8 cellular contexts compared by ENCODE assay signal in genomic region chr10:104255244-104255981, GRCh38. TPM values are rescaled to one million over a fixed set of nuclear protein-coding genes. Genes with fewer than 3 reads are reported as not detected.
DNase-seq lines count a peak whose midpoint lies in the region; ATAC-seq and TF ChIP-seq lines count a peak whose summit lies in the region.

No MANE protein-coding gene starts in this region.

- peak; percentile 7 for DNase-seq in COLO668 (lab: John Stamatoyannopoulos, UW; ENCODE audit: unreplicated experiment)
- peak; percentile 59 for DNase-seq in KBM-7
- no peak for DNase-seq in activated T-helper 1 cell treated with anti-CD3 and anti-CD28 coated beads, Interleukin-12 subunit alpha, Interleukin-12 subunit beta, Interleukin-2, Interleukin-4 antibody, amounts not matched to agents 30 ng/mL and 10 ng/mL and 1 ng/mL, durations not matched to agents 14 hours and 24 hours and 36 hours (ENCODE audit: low spot score)
- peak; percentile 40 for DNase-seq in glomerular visceral epithelial cell (ENCODE audit: extremely low spot score)
- DNase-seq in osteocyte (ENCODE audit: extremely low spot score, unreplicated experiment), result no peak
- DNase-seq in occipital lobe (lab: John Stamatoyannopoulos, UW), result no peak

- peaks cover 60% of the 10 kb centered on the region for H3K4me1 Mint-ChIP-seq in activated T-helper 1 cell treated with anti-CD3 and anti-CD28 coated beads, Interleukin-12 subunit alpha, Interleukin-12 subunit beta, Interleukin-2, Interleukin-4 antibody, amounts not matched to agents 30 ng/mL and 10 ng/mL and 1 ng/mL, durations not matched to agents 14 hours and 24 hours and 36 hours (ENCODE audit: low read depth)
- peaks cover 43% of the 10 kb centered on the region for H3K4me1 Mint-ChIP-seq in osteocyte (ENCODE audit: unreplicated experiment)

- intact Hi-C loops in activated T-helper 1 cell treated with anti-CD3 and anti-CD28 coated beads, Interleukin-12 subunit alpha, Interleukin-12 subunit beta, Interleukin-2, Interleukin-4 antibody, amounts not matched to agents 30 ng/mL and 10 ng/mL and 1 ng/mL, durations not matched to agents 14 hours and 24 hours and 36 hours (cut with micrococcal nuclease), result loop anchor here (1.0 to 5.0 kb wide), 2 partner anchors 14 to 288 kb away; partner anchors contain the start of genes GSTO2 and SLK

- in situ Hi-C loops in KBM-7 (cut with MboI; ENCODE audit: low pct_unique_long_range_greater_than_20kb, low sequenced_read_pairs), result no loop called here

- ATAC-seq in GM19397 (IDR thresholded peaks at IDR 0.05; ENCODE audit: unreplicated experiment) (peak; percentile 38), GM19455 (IDR thresholded peaks at IDR 0.05; ENCODE audit: unreplicated experiment) (no peak)

- peaks cover 6% of the 10 kb centered on the region for H3K27me3 Mint-ChIP-seq in activated T-helper 1 cell treated with anti-CD3 and anti-CD28 coated beads, Interleukin-12 subunit alpha, Interleukin-12 subunit beta, Interleukin-2, Interleukin-4 antibody, amounts not matched to agents 30 ng/mL and 10 ng/mL and 1 ng/mL, durations not matched to agents 14 hours and 24 hours and 36 hours (ENCODE audit: insufficient read depth)
- H3K27me3 Mint-ChIP-seq in osteocyte (ENCODE audit: unreplicated experiment), result peaks cover 8% of the 10 kb centered on the region

- TF ChIP-seq CTCF in osteocyte (IDR thresholded peaks at IDR 0.05), result no peak

- peak overlapping the region; percentile 96 for H3K27ac Mint-ChIP-seq in activated T-helper 1 cell treated with anti-CD3 and anti-CD28 coated beads, Interleukin-12 subunit alpha, Interleukin-12 subunit beta, Interleukin-2, Interleukin-4 antibody, amounts not matched to agents 30 ng/mL and 10 ng/mL and 1 ng/mL, durations not matched to agents 14 hours and 24 hours and 36 hours
- H3K27ac Mint-ChIP-seq in osteocyte (ENCODE audit: unreplicated experiment), result peak overlapping the region; percentile 97

- peaks cover 37% of the 10 kb centered on the region for H3K36me3 Mint-ChIP-seq in activated T-helper 1 cell treated with anti-CD3 and anti-CD28 coated beads, Interleukin-12 subunit alpha, Interleukin-12 subunit beta, Interleukin-2, Interleukin-4 antibody, amounts not matched to agents 30 ng/mL and 10 ng/mL and 1 ng/mL, durations not matched to agents 14 hours and 24 hours and 36 hours (ENCODE audit: low read depth)
- H3K36me3 Mint-ChIP-seq in osteocyte (ENCODE audit: unreplicated experiment), result peaks cover 16% of the 10 kb centered on the region

- no peaks in the 10 kb centered on the region for H3K9me3 Mint-ChIP-seq in activated T-helper 1 cell treated with anti-CD3 and anti-CD28 coated beads, Interleukin-12 subunit alpha, Interleukin-12 subunit beta, Interleukin-2, Interleukin-4 antibody, amounts not matched to agents 30 ng/mL and 10 ng/mL and 1 ng/mL, durations not matched to agents 14 hours and 24 hours and 36 hours
- no peaks in the 10 kb centered on the region for H3K9me3 Mint-ChIP-seq in osteocyte (ENCODE audit: unreplicated experiment)

- peak overlapping the region; percentile 96 for H3K4me3 Mint-ChIP-seq in activated T-helper 1 cell treated with anti-CD3 and anti-CD28 coated beads, Interleukin-12 subunit alpha, Interleukin-12 subunit beta, Interleukin-2, Interleukin-4 antibody, amounts not matched to agents 30 ng/mL and 10 ng/mL and 1 ng/mL, durations not matched to agents 14 hours and 24 hours and 36 hours
- peak overlapping the region; percentile 94 for H3K4me3 Mint-ChIP-seq in osteocyte (ENCODE audit: unreplicated experiment)

RNA-seq across cellular contexts. Expression of gene GSTO1, which starts 0.7 kb away (rescaled TPM):
- 125 TPM in 2 replicates for total RNA-seq in activated T-helper 1 cell treated with anti-CD3 and anti-CD28 coated beads, Interleukin-12 subunit alpha, Interleukin-12 subunit beta, Interleukin-2, Interleukin-4 antibody, amounts not matched to agents 30 ng/mL and 10 ng/mL and 1 ng/mL, durations not matched to agents 14 hours and 24 hours and 36 hours
- total RNA-seq in osteocyte (71.8 and 77.4 TPM in 2 replicates), occipital lobe (26.4 TPM)

RNA-seq across cellular contexts. Expression of gene GSTO2, which starts 13.6 kb away (rescaled TPM):
- 1.1 and 1.2 TPM in 2 replicates for total RNA-seq in activated T-helper 1 cell treated with anti-CD3 and anti-CD28 coated beads, Interleukin-12 subunit alpha, Interleukin-12 subunit beta, Interleukin-2, Interleukin-4 antibody, amounts not matched to agents 30 ng/mL and 10 ng/mL and 1 ng/mL, durations not matched to agents 14 hours and 24 hours and 36 hours
- total RNA-seq in osteocyte (0.31 and 0.54 TPM in 2 replicates), occipital lobe (0.62 TPM)

RNA-seq across cellular contexts. Expression of gene CFAP43, which starts 23.2 kb away (rescaled TPM):
- total RNA-seq in activated T-helper 1 cell treated with anti-CD3 and anti-CD28 coated beads, Interleukin-12 subunit alpha, Interleukin-12 subunit beta, Interleukin-2, Interleukin-4 antibody, amounts not matched to agents 30 ng/mL and 10 ng/mL and 1 ng/mL, durations not matched to agents 14 hours and 24 hours and 36 hours, result not detected in 2 replicates
- 0.13 TPM in 1 of 2 replicates, not detected in the other for total RNA-seq in osteocyte
- 16.7 TPM for total RNA-seq in occipital lobe

Comparison
In these comparisons a context has a peak if more than half of its experiments do, and no peak if none do; other contexts are left out.
1. DNase-seq: peak in COLO668 (single experiment), KBM-7 (single experiment) and glomerular visceral epithelial cell (single experiment); none in activated T-helper 1 cell treated with anti-CD3 and anti-CD28 coated beads, Interleukin-12 subunit alpha, Interleukin-12 subunit beta, Interleukin-2, Interleukin-4 antibody, amounts not matched to agents 30 ng/mL and 10 ng/mL and 1 ng/mL, durations not matched to agents 14 hours and 24 hours and 36 hours (single experiment), osteocyte (single experiment) and occipital lobe (single experiment).
2. RNA of gene CFAP43, which starts 23.2 kb away (total RNA-seq): 16.7 TPM in occipital lobe (single experiment); 0.13 TPM in osteocyte and not detected in activated T-helper 1 cell treated with anti-CD3 and anti-CD28 coated beads, Interleukin-12 subunit alpha, Interleukin-12 subunit beta, Interleukin-2, Interleukin-4 antibody, amounts not matched to agents 30 ng/mL and 10 ng/mL and 1 ng/mL, durations not matched to agents 14 hours and 24 hours and 36 hours; every median in the first group is over 10 times any median in the second.